In genomic region chr7:127514499-127514898, GRCh38 we compare ENCODE assay signal across 9 cellular contexts.
DNase-seq lines count a peak whose midpoint lies in the region; ATAC-seq and TF ChIP-seq lines count a peak whose summit lies in the region.
"Had no signal": no experiment of that assay in that cellular context is flagged by ENCODE, and none has a peak within 500 bp of the region (broad histone marks: within the 10 kb centered on the region; RNA-seq: fewer than 3 reads in every experiment).

No MANE protein-coding gene starts in this region.

- TF ChIP-seq CTCF in GM12864 (IDR thresholded peaks at IDR 0.05; ENCODE audit: low read depth, low read length, missing control alignments) (peak; percentile 42), WTC11 (IDR thresholded peaks at IDR 0.05) (no peak), CD14-positive monocyte (IDR thresholded peaks at IDR 0.05) (no peak)

- no peak overlapping the region for H3K4me3 Mint-ChIP-seq in WTC11
- H3K4me3 Mint-ChIP-seq in CD14-positive monocyte = no peak overlapping the region
- H3K4me3 Mint-ChIP-seq: activated naive CD4-positive, alpha-beta T cell treated with anti-CD3 and anti-CD28 coated beads, Interleukin-2, amount 50 U/mL, for 24 hours had no signal

- H3K36me3 Mint-ChIP-seq in WTC11 (no peaks in the 10 kb centered on the region), CD14-positive monocyte (no peaks in the 10 kb centered on the region)
- H3K36me3 Mint-ChIP-seq: activated naive CD4-positive, alpha-beta T cell treated with anti-CD3 and anti-CD28 coated beads, Interleukin-2, amount 50 U/mL, for 24 hours had no signal

- intact Hi-C loops in CD14-positive monocyte (cut with micrococcal nuclease) = no loop called here

- H3K27me3 Mint-ChIP-seq in WTC11 (ENCODE audit: low read depth) (peaks cover 92% of the 10 kb centered on the region), CD14-positive monocyte (ENCODE audit: low read depth in 3 of 3) (peaks cover 18 to 25% (median 18%) of the 10 kb centered on the region in 3 donors)

- H3K27ac Mint-ChIP-seq in WTC11 (no peak overlapping the region), CD14-positive monocyte (no peak overlapping the region)
- H3K27ac Mint-ChIP-seq: activated naive CD4-positive, alpha-beta T cell treated with anti-CD3 and anti-CD28 coated beads, Interleukin-2, amount 50 U/mL, for 24 hours had no signal

- CTCF ChIA-PET in WTC11 (lab: Charles Lee) = interaction anchor here (0.6 to 2.4 kb wide), 10 partner anchors 9 to 711 kb away, joined by 3 to 15 read pairs (median 4); partner anchors contain the start of gene ARF5

- peak; percentile 35 for DNase-seq in A172 (ENCODE audit: low spot score)
- no peak for DNase-seq in GM12864 (ENCODE audit: low read depth)
- DNase-seq in NCI-H1417 (lab: John Stamatoyannopoulos, UW) = peak; percentile 26 to 82 (median 55)
- DNase-seq in WTC11 (ENCODE audit: low spot score) = no peak
- DNase-seq in inferior parietal cortex (ENCODE audit: extremely low spot score) = peak; percentile 53
- no peak for DNase-seq in NCI-H1048 (lab: John Stamatoyannopoulos, UW)
- no peak for DNase-seq in CD14-positive monocyte (ENCODE audit: low spot score)
- DNase-seq in NCI-H446 treated with DMSO at 0.1 percent for 48 hours (lab: John Stamatoyannopoulos, UW) = no peak

- peak; percentile 82 for ATAC-seq in WTC11

- POLR2A ChIA-PET in WTC11 (lab: Charles Lee) = no interaction called here

- H3K9me3 Mint-ChIP-seq in WTC11 (no peaks in the 10 kb centered on the region), CD14-positive monocyte (no peaks in the 10 kb centered on the region)
- H3K9me3 Mint-ChIP-seq: activated naive CD4-positive, alpha-beta T cell treated with anti-CD3 and anti-CD28 coated beads, Interleukin-2, amount 50 U/mL, for 24 hours had no signal

- no peaks in the 10 kb centered on the region for H3K4me1 Mint-ChIP-seq in WTC11
- H3K4me1 Mint-ChIP-seq in CD14-positive monocyte = no peaks in the 10 kb centered on the region
- H3K4me1 Mint-ChIP-seq: activated naive CD4-positive, alpha-beta T cell treated with anti-CD3 and anti-CD28 coated beads, Interleukin-2, amount 50 U/mL, for 24 hours had no signal

- H3K4me3 ChIP-seq in GM12864 (ENCODE audit: low read depth, low read length) = no peak overlapping the region

TF ChIP-seq in WTC11, 78 proteins besides CTCF, POLR2A, EP300 and RAD21:
- TF ChIP-seq ZNF671 (CRISPR knock-in tag; IDR thresholded peaks at IDR 0.05) (no peak), AR (CRISPR knock-in tag; IDR thresholded peaks at IDR 0.05) (no peak), ZNF512 (CRISPR knock-in tag; IDR thresholded peaks at IDR 0.05; ENCODE audit: borderline replicate concordance) (no peak), ATF2 (CRISPR knock-in tag; IDR thresholded peaks at IDR 0.05; ENCODE audit: borderline replicate concordance, low read depth) (no peak), EMX1 (CRISPR knock-in tag; IDR thresholded peaks at IDR 0.05) (no peak), ZNF317 (CRISPR knock-in tag; IDR thresholded peaks at IDR 0.05; ENCODE audit: borderline replicate concordance, low read depth) (no peak), NFYB (CRISPR knock-in tag; conservative IDR thresholded peaks at IDR 0.05; ENCODE audit: low read depth) (no peak), NR1H2 (CRISPR knock-in tag; IDR thresholded peaks at IDR 0.05) (no peak), FOXP4 (CRISPR knock-in tag; IDR thresholded peaks at IDR 0.05) (no peak), E2F4 (CRISPR knock-in tag; IDR thresholded peaks at IDR 0.05; ENCODE audit: borderline replicate concordance, low read depth) (no peak), SMAD3 (CRISPR knock-in tag; IDR thresholded peaks at IDR 0.05; ENCODE audit: borderline replicate concordance) (no peak), ATF3 (CRISPR knock-in tag; conservative IDR thresholded peaks at IDR 0.05) (no peak), ZNF396 (CRISPR knock-in tag; IDR thresholded peaks at IDR 0.05; ENCODE audit: borderline replicate concordance) (no peak), IRF2 (CRISPR knock-in tag; IDR thresholded peaks at IDR 0.05; ENCODE audit: borderline replicate concordance, low read depth) (no peak), USF2 (CRISPR knock-in tag; IDR thresholded peaks at IDR 0.05) (no peak)

Comparison
In these comparisons a context has a peak if more than half of its experiments do, and no peak if none do; other contexts are left out.
1. DNase-seq: peak in A172 (single experiment), NCI-H1417 (3 of 3) and inferior parietal cortex (single experiment); none in GM12864 (single experiment), WTC11 (single experiment), NCI-H1048 (single experiment), CD14-positive monocyte (single experiment) and NCI-H446 treated with DMSO at 0.1 percent for 48 hours (single experiment).